9 cellular contexts compared by ENCODE assay signal in genomic region chr11:57460756-57461749, GRCh38. TPM values are rescaled to one million over a fixed set of nuclear protein-coding genes. Genes with fewer than 3 reads are reported as not detected.
DNase-seq lines count a peak whose midpoint lies in the region; ATAC-seq and TF ChIP-seq lines count a peak whose summit lies in the region.
"Had no signal": no experiment of that assay in that cellular context is flagged by ENCODE, and none has a peak within 500 bp of the region (broad histone marks: within the 10 kb centered on the region; RNA-seq: fewer than 3 reads in every experiment).

No MANE protein-coding gene starts in this region.

- H2AFZ ChIP-seq in trophoblast cell (ENCODE audit: insufficient read depth, low read length, poor library complexity): peak overlapping the region; percentile 32

- TF ChIP-seq CTCF in endodermal cell (conservative IDR thresholded peaks at IDR 0.05): no peak

- H3K4me3 ChIP-seq in MG63 (peak overlapping the region; percentile 35), endodermal cell (ENCODE audit: low read length) (no peak overlapping the region), trophoblast cell (ENCODE audit: low read depth, low read length) (no peak overlapping the region)

- H2BK12ac ChIP-seq in trophoblast cell (ENCODE audit: low read length): no peak overlapping the region

- in situ Hi-C loops in KBM-7 (cut with MboI; ENCODE audit: low pct_unique_long_range_greater_than_20kb, low sequenced_read_pairs): no loop called here

- H3K4ac ChIP-seq in trophoblast cell (ENCODE audit: low read depth, low read length): no peak overlapping the region

- no peak overlapping the region for H2BK5ac ChIP-seq in trophoblast cell (ENCODE audit: low read depth, low read length, poor library complexity)

- H3K36me3 ChIP-seq in MG63 (no peaks in the 10 kb centered on the region), endodermal cell (ENCODE audit: control insufficient read depth, insufficient read depth, low read length) (no peaks in the 10 kb centered on the region), trophoblast cell (ENCODE audit: control insufficient read depth in 1 of 2, insufficient read depth in 2 of 2, low read length in 2 of 2) (no peaks in the 10 kb centered on the region)

- no peak overlapping the region for H3K14ac ChIP-seq in trophoblast cell (ENCODE audit: low read length)

- H3K36me3 Mint-ChIP-seq in endodermal cell (ENCODE audit: low read depth): no peaks in the 10 kb centered on the region

- no peaks in the 10 kb centered on the region for H3K79me1 ChIP-seq in trophoblast cell (ENCODE audit: low read length)

- peaks cover 24% of the 10 kb centered on the region for H3K4me1 Mint-ChIP-seq in endodermal cell

- no peak overlapping the region for H3K18ac ChIP-seq in trophoblast cell (ENCODE audit: low read length)

- H4K12ac ChIP-seq in trophoblast cell (ENCODE audit: low read depth, low read length): no peak overlapping the region

- peaks cover 91% of the 10 kb centered on the region for H3K27me3 Mint-ChIP-seq in endodermal cell (ENCODE audit: insufficient read depth)

- H3K9me3 Mint-ChIP-seq in endodermal cell: no peaks in the 10 kb centered on the region

- no peak overlapping the region for H3K23ac ChIP-seq in trophoblast cell (ENCODE audit: low read length)

- ATAC-seq in GM18861 (IDR thresholded peaks at IDR 0.05; ENCODE audit: unreplicated experiment): no peak
- no peak for ATAC-seq in GM21528 (IDR thresholded peaks at IDR 0.05; ENCODE audit: low FRiP score, unreplicated experiment)

- H3K27me3 ChIP-seq in MG63: peaks cover 13% of the 10 kb centered on the region
- H3K27me3 ChIP-seq in endodermal cell (ENCODE audit: control insufficient read depth, insufficient read depth, low read length, poor library complexity, severe bottlenecking): peaks cover 96% of the 10 kb centered on the region
- peaks cover 48% of the 10 kb centered on the region for H3K27me3 ChIP-seq in trophoblast cell (ENCODE audit: insufficient read depth, low read length)

- no peak overlapping the region for H3K9ac ChIP-seq in endodermal cell (ENCODE audit: extremely low read depth, low read length, poor library complexity, severe bottlenecking)
- no peak overlapping the region for H3K9ac ChIP-seq in trophoblast cell (ENCODE audit: low read length)

- H3K4me3 Mint-ChIP-seq in endodermal cell: peak overlapping the region; percentile 60

- H2BK120ac ChIP-seq in trophoblast cell (ENCODE audit: insufficient read depth, low read length, poor library complexity): no peak overlapping the region

- H3K4me1 ChIP-seq in endodermal cell (ENCODE audit: control insufficient read depth, insufficient read depth, low read length) (peaks cover 3% of the 10 kb centered on the region), trophoblast cell (ENCODE audit: control insufficient read depth in 1 of 2, insufficient read depth in 2 of 2, low read length in 2 of 2) (peaks cover 5 to 7% of the 10 kb centered on the region in 2 experiments)

- no peaks in the 10 kb centered on the region for H3K79me2 ChIP-seq in trophoblast cell (ENCODE audit: control insufficient read depth, insufficient read depth, low read length, poor library complexity)

- no peak overlapping the region for H3K27ac ChIP-seq in endodermal cell (ENCODE audit: low read depth, low read length)
- no peak overlapping the region for H3K27ac ChIP-seq in trophoblast cell (ENCODE audit: low read depth, low read length)
- H3K27ac ChIP-seq: 22Rv1 had no signal

- no peak overlapping the region for H3K27ac Mint-ChIP-seq in endodermal cell

- peak overlapping the region; percentile 68 for H3K4me2 ChIP-seq in trophoblast cell (ENCODE audit: low read length)

- no peak overlapping the region for H2AK5ac ChIP-seq in trophoblast cell (ENCODE audit: low read length)

- WGBS in endodermal cell (ENCODE audit: insufficient coverage in 1 of 2, insufficient read length in 1 of 2), 2 experiments: 3 to 13% methylated on average over 12 to 50 of the region's 50 CpGs
- WGBS in trophoblast cell (ENCODE audit: extremely low coverage, insufficient coverage, insufficient read length): no CpG with 5 or more reads among the region's 50 CpGs

- H4K8ac ChIP-seq in trophoblast cell (ENCODE audit: low read depth, low read length): no peak overlapping the region

- no peak overlapping the region for H4K91ac ChIP-seq in trophoblast cell (ENCODE audit: low read depth, low read length)

- H3K9me3 ChIP-seq in MG63 (no peaks in the 10 kb centered on the region), endodermal cell (ENCODE audit: control insufficient read depth, low read length) (no peaks in the 10 kb centered on the region), trophoblast cell (ENCODE audit: insufficient read depth, low read depth, low read length) (peaks cover 6% of the 10 kb centered on the region)

- DNase-seq in DMS 273 (lab: John Stamatoyannopoulos, UW; ENCODE audit: unreplicated experiment) (peak; percentile 37), DMS 273 treated with DMSO at 0.1 percent for 48 hours (lab: John Stamatoyannopoulos, UW) (no peak), MG63 (no peak), endodermal cell (peak; percentile 82), trophoblast cell (peak in 1 of 2 donors; percentile 16), KBM-7 (no peak)

RNA-seq across cellular contexts. Expression of gene RTN4RL2, which starts 0.7 kb away (rescaled TPM):
- total RNA-seq in MG63 (2014; rRNA removed; shearing (Covaris generic); ENCODE audit: low replicate concordance): 0.03 and 1.6 TPM in 2 replicates
- 1 to 10 TPM in 1 of 2 donors, under 1 TPM in 1; 0.97 to 1.5 TPM for total RNA-seq in endodermal cell
- polyA plus RNA-seq in endodermal cell (2013, experiment 1 of 2): 13.5 TPM
- polyA plus RNA-seq in endodermal cell (2013, experiment 2 of 2): 14.4 TPM
- 0.12 and 0.16 TPM in 2 replicates for polyA plus RNA-seq in trophoblast cell (2013)

RNA-seq across cellular contexts. Expression of gene SLC43A3, which starts 34.1 kb away (rescaled TPM):
- total RNA-seq in MG63 (2014; rRNA removed; shearing (Covaris generic); ENCODE audit: low replicate concordance): 73.1 and 84.3 TPM in 2 replicates
- 10 to 100 TPM; 10.6 to 13.8 TPM for total RNA-seq in endodermal cell
- 14.6 TPM for polyA plus RNA-seq in endodermal cell (2013, experiment 1 of 2)
- 14.1 TPM for polyA plus RNA-seq in endodermal cell (2013, experiment 2 of 2)
- polyA plus RNA-seq in trophoblast cell (2013): 3.7 and 4.0 TPM in 2 replicates

RNA-seq across cellular contexts. Expression of gene SLC43A1, which starts 54.4 kb away (rescaled TPM):
- 3.2 and 4.0 TPM in 2 replicates for total RNA-seq in MG63 (2014; rRNA removed; shearing (Covaris generic); ENCODE audit: low replicate concordance)
- total RNA-seq in endodermal cell: 1 to 10 TPM; 8.4 to 9.1 TPM
- 4.0 TPM for polyA plus RNA-seq in endodermal cell (2013, experiment 1 of 2)
- polyA plus RNA-seq in endodermal cell (2013, experiment 2 of 2): 2.1 TPM
- polyA plus RNA-seq in trophoblast cell (2013): 0.29 and 0.37 TPM in 2 replicates

Comparison
In these comparisons a context has a peak if more than half of its experiments do, and no peak if none do; other contexts are left out.
1. DNase-seq: peak in DMS 273 (single experiment) and endodermal cell (single experiment); none in DMS 273 treated with DMSO at 0.1 percent for 48 hours (single experiment), MG63 (single experiment) and KBM-7 (single experiment).